ENCODE assay signal across 8 cellular contexts in genomic region chr17:81394831-81395599, GRCh38. TPM values are rescaled to one million over a fixed set of nuclear protein-coding genes. Genes with fewer than 3 reads are reported as not detected.
A peak's percentile ranks its signal among the peaks of the same experiment; 100 is the strongest.
DNase-seq lines count a peak whose midpoint lies in the region; ATAC-seq, FAIRE-seq and TF ChIP-seq lines count a peak whose summit lies in the region.

Gene BAHCC1, plus strand, starts transcription at chr17:81395457. Its CDS starts 4,283 bp downstream, at chr17:81399740.

- no peak for TF ChIP-seq CTCF in Caco-2 (IDR thresholded peaks at IDR 0.05; ENCODE audit: insufficient read depth in 1 of 2, low read depth in 1 of 2, low read length in 1 of 2, severe bottlenecking in 1 of 2, unreplicated experiment in 1 of 2)
- no peak for TF ChIP-seq CTCF in OCI-LY7 (conservative IDR thresholded peaks at IDR 0.05; ENCODE audit: low read length)

- peak within 1 kb of the TSS; percentile 83 for H2AK5ac ChIP-seq in mesenchymal stem cell (ENCODE audit: low read length, severe bottlenecking)

- peaks cover 4% of the 10 kb centered on the region; the same call in 1 of the 2 replicates for H3K79me2 ChIP-seq in OCI-LY7 (ENCODE audit: insufficient read depth, low read depth, low read length)

- H3K4me1 ChIP-seq in Caco-2, result peaks cover 12% of the 10 kb centered on the region
- H3K4me1 ChIP-seq in HUES64 (ENCODE audit: insufficient read depth, low read length), result peaks cover 32% of the 10 kb centered on the region
- peaks cover 42% of the 10 kb centered on the region for H3K4me1 ChIP-seq in OCI-LY7 (ENCODE audit: insufficient read depth, low read length, poor library complexity, severe bottlenecking)
- peaks cover 28% of the 10 kb centered on the region for H3K4me1 ChIP-seq in mesenchymal stem cell (ENCODE audit: control insufficient read depth, insufficient read depth, low read depth, low read length)

- H2AFZ ChIP-seq in OCI-LY7 (ENCODE audit: low read length), result peak within 1 kb of the TSS; percentile 84
- no peak within 1 kb of the TSS for H2AFZ ChIP-seq in mesenchymal stem cell (ENCODE audit: low read depth, low read length)

- H2BK12ac ChIP-seq in mesenchymal stem cell (ENCODE audit: low read length in 2 of 2), result peak within 1 kb of the TSS in 1 of 2 experiments; percentile 81

- ATAC-seq in HG02973 (IDR thresholded peaks at IDR 0.05; ENCODE audit: unreplicated experiment), result no peak

- under 1% methylated on average over 49 of the region's 49 CpGs for WGBS in HUES64
- 1% methylated on average over 39 of the region's 49 CpGs for WGBS in mesenchymal stem cell

- BruUV-seq in Caco-2 (replicated peaks; lab: Mats Ljungman, UMichigan) (no TSS peak), OCI-LY7 (replicated peaks; lab: Mats Ljungman, UMichigan) (no TSS peak)

- H3K9me3 Mint-ChIP-seq in Caco-2 (ENCODE audit: unreplicated experiment), result no peaks in the 10 kb centered on the region

- POLR2A ChIA-PET in Caco-2 (lab: Charles Lee), result interaction anchor here (0.6 to 2.0 kb wide), 17 partner anchors 7 to 264 kb away, joined by 3 to 21 read pairs (median 4); partner anchors contain the start of genes CEP131, NDUFAF8, SLC38A10 and TEPSIN
- POLR2A ChIA-PET in OCI-LY7 (lab: Charles Lee), result interaction anchor here (0.7 to 1.6 kb wide), 11 partner anchors 10 to 282 kb away, joined by 4 to 8 read pairs (median 4); partner anchors contain the start of genes CEP131 and SLC38A10

- H3K4ac ChIP-seq in mesenchymal stem cell (ENCODE audit: low read depth in 1 of 2, low read length in 2 of 2), result peak within 1 kb of the TSS; percentile 85 to 100

- H3K27me3 Mint-ChIP-seq in Caco-2 (ENCODE audit: insufficient read depth, unreplicated experiment), result no peaks in the 10 kb centered on the region

- peak within 1 kb of the TSS; percentile 96 to 98 for H3K18ac ChIP-seq in mesenchymal stem cell (ENCODE audit: low read depth in 1 of 2, low read length in 2 of 2)

- intact Hi-C loops in Caco-2 (cut with micrococcal nuclease; ENCODE audit: unreplicated experiment) (loop anchor here (1.0 to 10.0 kb wide), 5 partner anchors 49 to 172 kb away; partner anchors contain the start of gene ACTG1), OCI-LY7 (cut with micrococcal nuclease; ENCODE audit: unreplicated experiment) (loop anchor here (2.0 to 10.0 kb wide), 5 partner anchors 90 to 200 kb away; partner anchors contain the start of genes ACTG1 and SLC38A10)

- peaks cover 3% of the 10 kb centered on the region for H3K36me3 ChIP-seq in Caco-2 (ENCODE audit: control insufficient read depth, insufficient read depth, low read length)
- no peaks in the 10 kb centered on the region for H3K36me3 ChIP-seq in HUES64 (ENCODE audit: insufficient read depth, low read length)
- peaks cover 4% of the 10 kb centered on the region; the same call in 1 of the 2 replicates for H3K36me3 ChIP-seq in OCI-LY7 (ENCODE audit: insufficient read depth, low read length)
- H3K36me3 ChIP-seq in mesenchymal stem cell (ENCODE audit: control insufficient read depth in 1 of 2, insufficient read depth in 2 of 2, low read depth in 1 of 2, low read length in 2 of 2), result peaks cover 0 to 11% of the 10 kb centered on the region in 2 experiments

- H2BK120ac ChIP-seq in mesenchymal stem cell (ENCODE audit: low read depth, low read length), result peak within 1 kb of the TSS; percentile 100

- peak within 1 kb of the TSS; percentile 93 for H3K9ac ChIP-seq in HUES64 (ENCODE audit: low read depth, low read length)
- H3K9ac ChIP-seq in mesenchymal stem cell (ENCODE audit: low read length), result peak within 1 kb of the TSS; percentile 96

- H3K4me1 Mint-ChIP-seq in Caco-2 (ENCODE audit: low read depth, unreplicated experiment), result peaks cover 28% of the 10 kb centered on the region

- no peaks in the 10 kb centered on the region for H3K9me2 ChIP-seq in OCI-LY7 (ENCODE audit: insufficient read depth, low read length)

- CTCF ChIA-PET in Caco-2 (lab: Charles Lee), result interaction anchor here (0.5 to 7.6 kb wide), 19 partner anchors 9 to 252 kb away, joined by 3 to 82 read pairs (median 3); partner anchors contain the start of genes CEP131, NDUFAF8, SLC38A10 and TEPSIN
- CTCF ChIA-PET in OCI-LY7 (lab: Charles Lee; ENCODE audit: unreplicated experiment), result interaction anchor here (0.5 to 1.2 kb wide), 5 partner anchors 47 to 983 kb away, joined by 3 to 7 read pairs (median 3); no protein-coding TSS in a partner anchor

- peak; percentile 100 for DNase-seq in Caco-2
- peak; percentile 100 for DNase-seq in OCI-LY7 (ENCODE audit: low spot score)
- peak; percentile 84 for DNase-seq in activated T-cell treated with anti-CD3 and anti-CD28 coated beads for 24 hours (ENCODE audit: low read depth)
- peak; percentile 100 for DNase-seq in mesenchymal stem cell
- peak; percentile 85 to 94 (median 91) for DNase-seq in stimulated activated CD4-positive, alpha-beta T cell treated with anti-CD3 and anti-CD28 coated beads, TNF-alpha, amount 100 ng/mL, for 48 hours (ENCODE audit: low read depth in 3 of 3)

- H2BK5ac ChIP-seq in mesenchymal stem cell (ENCODE audit: low read depth, low read length, poor library complexity, severe bottlenecking), result peak within 1 kb of the TSS; percentile 99

- peak within 1 kb of the TSS; percentile 94 for H3K4me3 ChIP-seq in Caco-2 (ENCODE audit: low read depth, low read length)
- H3K4me3 ChIP-seq in HUES64 (ENCODE audit: low read length), result peak within 1 kb of the TSS; percentile 60
- peak within 1 kb of the TSS; percentile 74 for H3K4me3 ChIP-seq in OCI-LY7 (ENCODE audit: low read depth, low read length, poor library complexity, severe bottlenecking)
- H3K4me3 ChIP-seq in mesenchymal stem cell (ENCODE audit: insufficient read depth in 1 of 2, low read depth in 1 of 2, low read length in 2 of 2), result peak within 1 kb of the TSS; percentile 66 to 82

- peak within 1 kb of the TSS in 1 of 2 experiments; percentile 97 for H3K23ac ChIP-seq in mesenchymal stem cell (ENCODE audit: low read length in 2 of 2)

- peak within 1 kb of the TSS; percentile 99 for H4K91ac ChIP-seq in mesenchymal stem cell (ENCODE audit: low read length)

- H3K27ac Mint-ChIP-seq in Caco-2 (ENCODE audit: unreplicated experiment), result peak within 1 kb of the TSS; percentile 98

- peak within 1 kb of the TSS; percentile 87 for H3K4me2 ChIP-seq in OCI-LY7 (ENCODE audit: low read length)
- peak within 1 kb of the TSS; percentile 97 for H3K4me2 ChIP-seq in mesenchymal stem cell (ENCODE audit: low read length, poor library complexity, severe bottlenecking)

- peaks cover 17% of the 10 kb centered on the region for H3K79me1 ChIP-seq in mesenchymal stem cell (replicated peaks; ENCODE audit: low read length, poor library complexity, severe bottlenecking)

- H2BK15ac ChIP-seq in mesenchymal stem cell (ENCODE audit: low read depth, poor library complexity, severe bottlenecking), result peak within 1 kb of the TSS; percentile 99

- FAIRE-seq in endometrium (lab: Jason Lieb, UNC), result peak; percentile 87

- H3K4me3 Mint-ChIP-seq in Caco-2 (ENCODE audit: unreplicated experiment), result peak within 1 kb of the TSS; percentile 84

- H3K27ac ChIP-seq in HUES64 (ENCODE audit: low read depth, low read length), result peak within 1 kb of the TSS; percentile 99
- H3K27ac ChIP-seq in OCI-LY7 (ENCODE audit: low read depth, low read length, poor library complexity, severe bottlenecking), result peak within 1 kb of the TSS; percentile 75
- H3K27ac ChIP-seq in mesenchymal stem cell (ENCODE audit: low read length, poor library complexity, severe bottlenecking), result peak within 1 kb of the TSS; percentile 72

- H4K8ac ChIP-seq in mesenchymal stem cell (ENCODE audit: low read length), result peak within 1 kb of the TSS; percentile 84

- peaks cover 40% of the 10 kb centered on the region for H3K36me3 Mint-ChIP-seq in Caco-2 (ENCODE audit: insufficient read depth, unreplicated experiment)

- H3K27me3 ChIP-seq in Caco-2 (replicated peaks; ENCODE audit: control insufficient read depth, insufficient read depth, low read length) (no peaks in the 10 kb centered on the region), HUES64 (ENCODE audit: insufficient read depth, low read length) (peaks cover 63% of the 10 kb centered on the region), mesenchymal stem cell (ENCODE audit: control insufficient read depth in 1 of 2, insufficient read depth in 1 of 2, low read length in 2 of 2) (no peaks in the 10 kb centered on the region)

- H3K14ac ChIP-seq in mesenchymal stem cell (ENCODE audit: low read length in 2 of 2), result peak within 1 kb of the TSS; percentile 71 to 95

- H4K20me1 ChIP-seq in OCI-LY7 (ENCODE audit: insufficient read depth, low read length), result 0 out of 2 replicates have a peak, but pooled peaks cover 10% of the 10 kb centered on the region

- H3K9me3 ChIP-seq in Caco-2 (no peaks in the 10 kb centered on the region), HUES64 (ENCODE audit: insufficient read depth, low read depth, low read length) (no peaks in the 10 kb centered on the region), OCI-LY7 (ENCODE audit: low read length) (no peaks in the 10 kb centered on the region), mesenchymal stem cell (ENCODE audit: control insufficient read depth, low read length) (no peaks in the 10 kb centered on the region)

RNA-seq across cellular contexts. Expression of gene BAHCC1, which starts in this region (rescaled TPM):
- 10.2 and 15.5 TPM in 2 replicates for total RNA-seq in Caco-2 (2022)
- 7.8 TPM for polyA plus RNA-seq in HUES64 (2013, experiment 1 of 2)
- 12.9 TPM for polyA plus RNA-seq in HUES64 (2013, experiment 2 of 2)
- 1.4 and 5.2 TPM in 2 replicates for total RNA-seq in OCI-LY7 (2014; rRNA removed; shearing (Covaris generic))
- 5.5 and 5.7 TPM in 2 replicates for total RNA-seq in OCI-LY7 (2022)
- 8.3 TPM for polyA plus RNA-seq in mesenchymal stem cell (2013, experiment 1 of 2)
- 8.6 TPM for polyA plus RNA-seq in mesenchymal stem cell (2013, experiment 2 of 2)
